ENCODE assay signal across 11 cellular contexts in the genomic region with DNA sequence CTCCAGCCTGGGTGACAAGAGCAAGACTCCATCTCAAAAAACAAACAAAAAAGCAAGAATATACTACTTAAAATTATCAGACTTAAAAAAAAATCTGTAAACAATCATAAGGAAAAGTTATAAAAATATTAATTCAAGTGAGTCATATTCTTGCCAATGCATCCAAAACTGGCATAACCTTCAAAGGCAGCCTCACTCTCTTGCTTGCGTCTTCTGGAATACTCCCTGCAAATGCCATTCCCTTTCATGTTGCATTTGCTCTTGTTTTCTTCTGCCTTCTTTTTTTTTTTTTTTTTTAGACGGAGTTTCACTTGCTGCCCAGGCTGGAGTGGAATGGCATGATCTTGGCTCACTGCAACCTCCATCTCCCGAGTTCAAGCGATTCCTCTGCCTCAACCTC. TPM values are rescaled to one million over a fixed set of nuclear protein-coding genes. Genes with fewer than 3 reads are reported as not detected.
"Had no signal": no experiment of that assay in that cellular context is flagged by ENCODE, and none has a peak within 500 bp of the region (broad histone marks: within the 10 kb centered on the region; RNA-seq: fewer than 3 reads in every experiment).

No MANE protein-coding gene starts in this region.

- H3K4me1 ChIP-seq: HAP-1 had no signal

- DNase-seq: GOT3, H7, HFFc6, KBM-7 had no signal

- H3K9me3 ChIP-seq: HAP-1 had no signal

- H3K36me3 ChIP-seq: HAP-1 had no signal

- H3K9ac ChIP-seq: KMS-11 had no signal

- H3K4me2 ChIP-seq: KMS-11 had no signal

- H3K27ac ChIP-seq: HL-60, KMS-11 had no signal

- H3K4me3 ChIP-seq: HAP-1 had no signal

- ATAC-seq: HCT116, HepG2 had no signal

RNA-seq across cellular contexts. Expression of a gene that starts 42.1 kb away (rescaled TPM):
- total RNA-seq: HFFc6, HT1080 had no signal
- polyA plus RNA-seq: IgD-negative memory B cell had no signal
